10 cellular contexts compared by ENCODE assay signal in the genomic region with DNA sequence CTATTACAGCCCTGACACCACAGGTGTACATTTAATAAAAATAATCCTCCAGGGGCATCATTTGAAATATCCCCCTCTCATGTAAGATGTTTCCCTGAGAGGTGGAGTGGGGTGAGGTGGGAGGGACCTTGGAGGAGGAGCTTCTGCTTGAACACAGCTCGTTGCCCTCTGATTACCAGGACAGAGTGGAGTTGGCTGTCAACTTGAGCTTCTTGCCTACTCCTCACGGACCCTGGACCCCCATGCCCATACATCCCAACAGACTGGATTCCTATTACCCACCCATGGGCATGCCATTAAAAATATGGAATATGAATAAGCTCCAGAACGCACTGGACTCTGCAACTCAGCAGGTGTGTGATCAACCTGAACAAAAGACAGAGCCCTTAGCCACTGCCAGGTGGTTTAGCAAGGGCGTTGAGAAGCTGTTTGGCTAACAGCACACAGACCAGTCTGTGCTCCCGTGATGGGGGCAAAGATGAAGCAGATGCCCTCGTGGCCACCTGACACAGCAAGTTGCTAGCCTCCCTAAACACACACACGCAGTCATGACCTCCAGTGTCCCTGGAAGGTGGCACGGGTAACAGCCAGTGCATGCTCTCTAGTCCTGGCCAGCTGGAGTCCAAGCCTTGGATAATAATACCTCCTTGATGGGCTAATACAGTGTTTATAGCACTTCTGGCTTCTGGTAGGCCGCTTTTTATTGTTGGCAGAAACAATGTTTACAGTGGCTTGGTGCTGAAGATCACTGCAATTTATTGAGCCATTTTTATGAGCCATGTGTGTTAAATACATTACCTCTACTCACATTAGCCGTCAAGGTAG.
DNase-seq lines count a peak whose midpoint lies in the region; ATAC-seq, FAIRE-seq and TF ChIP-seq lines count a peak whose summit lies in the region.
"Had no signal": no experiment of that assay in that cellular context is flagged by ENCODE, and none has a peak within 500 bp of the region (broad histone marks: within the 10 kb centered on the region; RNA-seq: fewer than 3 reads in every experiment).

No MANE protein-coding gene starts in this region.

- no peak for FAIRE-seq in frontal cortex (lab: Jason Lieb, UNC)

- no peaks in the 10 kb centered on the region for H3K9me3 ChIP-seq in CD8-positive, alpha-beta memory T cell (ENCODE audit: low read length)

- H3K27me3 ChIP-seq in CD8-positive, alpha-beta memory T cell (ENCODE audit: insufficient read depth, low read length, poor library complexity, severe bottlenecking), result no peaks in the 10 kb centered on the region

- CTCF ChIA-PET in CD8-positive, alpha-beta memory T cell (lab: Charles Lee), result interaction anchor here (1.0 to 1.2 kb wide), 2 partner anchors 11 to 44 kb away, joined by 3 read pairs; no protein-coding TSS in a partner anchor

- H3K4me1 Mint-ChIP-seq in CD8-positive, alpha-beta memory T cell, result peaks cover 34 to 73% (median 55%) of the 10 kb centered on the region in 3 donors
- peaks cover 100% of the 10 kb centered on the region for H3K4me1 Mint-ChIP-seq in nephron progenitor cell

- ATAC-seq in GM21717 (IDR thresholded peaks at IDR 0.05; ENCODE audit: unreplicated experiment), result no peak

- no peaks in the 10 kb centered on the region for H3K9me3 Mint-ChIP-seq in CD8-positive, alpha-beta memory T cell
- no peaks in the 10 kb centered on the region for H3K9me3 Mint-ChIP-seq in nephron progenitor cell
- H3K9me3 Mint-ChIP-seq: activated naive CD8-positive, alpha-beta T cell treated with anti-CD3 and anti-CD28 coated beads, Interleukin-2, amount 10 ng/mL, durations not matched to agents 7 days and 5 days; memory B cell had no signal

- no peaks in the 10 kb centered on the region for H3K36me3 ChIP-seq in CD8-positive, alpha-beta memory T cell (ENCODE audit: insufficient read depth, low read length)

- peaks cover 0 to 2% of the 10 kb centered on the region in 2 donors for H3K27me3 Mint-ChIP-seq in CD8-positive, alpha-beta memory T cell
- H3K27me3 Mint-ChIP-seq in nephron progenitor cell (ENCODE audit: low read depth, poor library complexity), result peaks cover 3% of the 10 kb centered on the region
- H3K27me3 Mint-ChIP-seq: activated naive CD8-positive, alpha-beta T cell treated with anti-CD3 and anti-CD28 coated beads, Interleukin-2, amount 10 ng/mL, durations not matched to agents 7 days and 5 days had no signal

- H3K4me3 Mint-ChIP-seq in CD8-positive, alpha-beta memory T cell, result no peak overlapping the region
- H3K4me3 Mint-ChIP-seq in nephron progenitor cell, result no peak overlapping the region
- H3K4me3 Mint-ChIP-seq: activated naive CD8-positive, alpha-beta T cell treated with anti-CD3 and anti-CD28 coated beads, Interleukin-2, amount 10 ng/mL, durations not matched to agents 7 days and 5 days; memory B cell had no signal

- peak overlapping the region in 4 of 8 donors; percentile 28 to 66 (median 42) for H3K27ac Mint-ChIP-seq in CD8-positive, alpha-beta memory T cell
- H3K27ac Mint-ChIP-seq in nephron progenitor cell, result peak overlapping the region; percentile 44
- H3K27ac Mint-ChIP-seq: activated naive CD8-positive, alpha-beta T cell treated with anti-CD3 and anti-CD28 coated beads, Interleukin-2, amount 10 ng/mL, durations not matched to agents 7 days and 5 days; memory B cell had no signal

- POLR2A ChIA-PET in CD8-positive, alpha-beta memory T cell (lab: Charles Lee), result no interaction called here

- TF ChIP-seq CTCF in VCaP (conservative IDR thresholded peaks at IDR 0.05) (no peak), nephron progenitor cell (IDR thresholded peaks at IDR 0.05) (no peak), GM10266 (IDR thresholded peaks at IDR 0.05; ENCODE audit: control insufficient read depth, insufficient read depth, low read depth, missing control alignments) (no peak)

- H3K4me1 ChIP-seq in CD8-positive, alpha-beta memory T cell (ENCODE audit: insufficient read depth, low read length), result peaks cover 42% of the 10 kb centered on the region

- H3K27ac ChIP-seq in CD8-positive, alpha-beta memory T cell (ENCODE audit: low read depth, low read length), result peak overlapping the region; percentile 64
- peak overlapping the region; percentile 63 for H3K27ac ChIP-seq in VCaP

- no peak overlapping the region for H3K4me3 ChIP-seq in CD8-positive, alpha-beta memory T cell (ENCODE audit: low read length)

- no peaks in the 10 kb centered on the region for H3K36me3 Mint-ChIP-seq in CD8-positive, alpha-beta memory T cell
- H3K36me3 Mint-ChIP-seq in nephron progenitor cell (ENCODE audit: low read depth), result no peaks in the 10 kb centered on the region
- H3K36me3 Mint-ChIP-seq: activated naive CD8-positive, alpha-beta T cell treated with anti-CD3 and anti-CD28 coated beads, Interleukin-2, amount 10 ng/mL, durations not matched to agents 7 days and 5 days; memory B cell had no signal

- no peak for DNase-seq in CD8-positive, alpha-beta memory T cell
- DNase-seq in NCI-H1092 (lab: John Stamatoyannopoulos, UW) (peak; percentile 95), nephron progenitor cell (no peak), frontal cortex (ENCODE audit: low spot score in 2 of 2) (no peak), pons (ENCODE audit: low spot score) (no peak), GM10266 (ENCODE audit: extremely low spot score) (no peak)
- DNase-seq: activated naive CD8-positive, alpha-beta T cell treated with anti-CD3 and anti-CD28 coated beads, Interleukin-2, amount 10 ng/mL, durations not matched to agents 7 days and 5 days had no signal
